ENCODE assay signal across 33 cellular contexts in genomic region chr20:54026300-54027064, GRCh38. TPM values are rescaled to one million over a fixed set of nuclear protein-coding genes. Genes with fewer than 3 reads are reported as not detected.
A peak's percentile ranks its signal among the peaks of the same experiment; 100 is the strongest.
DNase-seq lines count a peak whose midpoint lies in the region; ATAC-seq, FAIRE-seq and TF ChIP-seq lines count a peak whose summit lies in the region.
"Had no signal": no experiment of that assay in that cellular context is flagged by ENCODE, and none has a peak within 500 bp of the region (broad histone marks: within the 10 kb centered on the region; RNA-seq: fewer than 3 reads in every experiment).

No MANE protein-coding gene starts in this region.

- H3K79me1 ChIP-seq in mesendoderm (ENCODE audit: low read length), result no peaks in the 10 kb centered on the region

- DNase-seq in RCC 7860 (ENCODE audit: low spot score), result peak; percentile 50
- DNase-seq in epithelial cell of esophagus (ENCODE audit: low read depth), result peak; percentile 10
- no peak for DNase-seq in mesendoderm
- DNase-seq in natural killer cell, result no peak
- DNase-seq in adrenal gland, result no peak
- DNase-seq: activated CD4-positive, CD25-positive, alpha-beta regulatory T cell; activated naive CD4-positive, alpha-beta T cell treated with anti-CD3 and anti-CD28 coated beads, Interleukin-2, amount 10 ng/mL, durations not matched to agents 7 days and 5 days; amniotic stem cell; CD4-positive, alpha-beta memory T cell; colonic mucosa; effector memory CD8-positive, alpha-beta T cell; HCEC 1CT; hippocampal formation; immature natural killer cell; KBM-7; left ventricle myocardium superior; NCI-H1417 treated with DMSO at 0.1 percent for 48 hours; NCI-H2081 treated with DMSO at 0.1 percent for 48 hours; NCI-H226; NCI-H748 treated with DMSO at 0.1 percent for 48 hours; Peyer's patch; stimulated activated CD4-positive, alpha-beta T cell treated with anti-CD3 and anti-CD28 coated beads, Interleukin-4, amount 100 ng/mL, for 4 hours; stimulated activated naive B cell treated with anti-CD40 and anti-IgM and Interleukin-4, amounts not matched to agents 10 μg/mL and 1 μg/mL and 100 μg/mL, for 72 hours; T-helper 1 cell had no signal

- no peaks in the 10 kb centered on the region for H3K36me3 Mint-ChIP-seq in natural killer cell
- H3K36me3 Mint-ChIP-seq: activated naive CD4-positive, alpha-beta T cell treated with anti-CD3 and anti-CD28 coated beads, Interleukin-2, amount 10 ng/mL, durations not matched to agents 7 days and 5 days; CD4-positive, alpha-beta memory T cell; immature natural killer cell; neural progenitor cell; stimulated activated naive B cell treated with anti-CD40 and anti-IgM and Interleukin-4, amounts not matched to agents 10 μg/mL and 1 μg/mL and 100 μg/mL, for 72 hours had no signal

- no peak overlapping the region for H2BK15ac ChIP-seq in mesendoderm (replicated peaks; ENCODE audit: low read depth)

- WGBS in mesendoderm (ENCODE audit: extremely low coverage, insufficient coverage, low lambda C conversion rate), result no CpG with 5 or more reads among the region's 8 CpGs
- WGBS in adrenal gland, 4 donors, result 73 to 96% (median 83%) methylated on average over 8 of the region's 8 CpGs

- H3K27me3 ChIP-seq in mesendoderm (ENCODE audit: insufficient read depth, low read length, poor library complexity) (no peaks in the 10 kb centered on the region), adrenal gland (no peaks in the 10 kb centered on the region)
- H3K27me3 ChIP-seq: colonic mucosa, neural progenitor cell, Peyer's patch, suprapubic skin had no signal

- no peak overlapping the region for H3K56ac ChIP-seq in mesendoderm (ENCODE audit: low read length)

- no peak overlapping the region for H3K27ac Mint-ChIP-seq in natural killer cell
- H3K27ac Mint-ChIP-seq: activated naive CD4-positive, alpha-beta T cell treated with anti-CD3 and anti-CD28 coated beads, Interleukin-2, amount 10 ng/mL, durations not matched to agents 7 days and 5 days; CD4-positive, alpha-beta memory T cell; effector memory CD8-positive, alpha-beta T cell; immature natural killer cell; neural progenitor cell; stimulated activated naive B cell treated with anti-CD40 and anti-IgM and Interleukin-4, amounts not matched to agents 10 μg/mL and 1 μg/mL and 100 μg/mL, for 72 hours had no signal

- no peak overlapping the region for H3K4me3 Mint-ChIP-seq in natural killer cell
- H3K4me3 Mint-ChIP-seq: activated naive CD4-positive, alpha-beta T cell treated with anti-CD3 and anti-CD28 coated beads, Interleukin-2, amount 10 ng/mL, durations not matched to agents 7 days and 5 days; CD4-positive, alpha-beta memory T cell; effector memory CD8-positive, alpha-beta T cell; immature natural killer cell; neural progenitor cell; stimulated activated naive B cell treated with anti-CD40 and anti-IgM and Interleukin-4, amounts not matched to agents 10 μg/mL and 1 μg/mL and 100 μg/mL, for 72 hours had no signal

- H3K4me1 Mint-ChIP-seq in natural killer cell, result no peaks in the 10 kb centered on the region
- H3K4me1 Mint-ChIP-seq: activated naive CD4-positive, alpha-beta T cell treated with anti-CD3 and anti-CD28 coated beads, Interleukin-2, amount 10 ng/mL, durations not matched to agents 7 days and 5 days; CD4-positive, alpha-beta memory T cell; immature natural killer cell; stimulated activated naive B cell treated with anti-CD40 and anti-IgM and Interleukin-4, amounts not matched to agents 10 μg/mL and 1 μg/mL and 100 μg/mL, for 72 hours had no signal

- intact Hi-C loops in natural killer cell (cut with micrococcal nuclease) (no loop called here), adrenal gland (cut with DNase I) (no loop called here)

- no peak overlapping the region for H3K9ac ChIP-seq in mesendoderm (ENCODE audit: low read length)
- H3K9ac ChIP-seq: neural progenitor cell had no signal

- no peak overlapping the region for H4K8ac ChIP-seq in mesendoderm (ENCODE audit: low read depth, low read length)

- H3K27ac ChIP-seq in mesendoderm (ENCODE audit: low read depth, low read length) (no peak overlapping the region), adrenal gland (no peak overlapping the region)
- H3K27ac ChIP-seq: esophagus muscularis mucosa, neural progenitor cell, Peyer's patch, SJSA1, suprapubic skin had no signal

- no peaks in the 10 kb centered on the region for H3K79me2 ChIP-seq in mesendoderm (ENCODE audit: control insufficient read depth, insufficient read depth, low read length)

- H3K4me1 ChIP-seq in mesendoderm (ENCODE audit: control insufficient read depth, low read depth, low read length) (no peaks in the 10 kb centered on the region), adrenal gland (replicated peaks in 1 of 2) (no peaks in the 10 kb centered on the region)
- H3K4me1 ChIP-seq: Peyer's patch, SJSA1, suprapubic skin had no signal

- H3K9me3 ChIP-seq in adrenal gland (replicated peaks in 1 of 3), result no peaks in the 10 kb centered on the region
- H3K9me3 ChIP-seq: colonic mucosa, esophagus muscularis mucosa, Peyer's patch, SJSA1, suprapubic skin had no signal

- H4K5ac ChIP-seq in mesendoderm (ENCODE audit: low read length), result no peak overlapping the region

- H3K23ac ChIP-seq in mesendoderm (ENCODE audit: low read length), result peak overlapping the region; percentile 35

- H2BK5ac ChIP-seq in mesendoderm (ENCODE audit: low read length), result no peak overlapping the region

- no peak for TF ChIP-seq POLR2A in adrenal gland (IDR thresholded peaks at IDR 0.05)

- H3K4ac ChIP-seq in mesendoderm (ENCODE audit: low read depth, low read length), result no peak overlapping the region

- H3K36me3 ChIP-seq in mesendoderm (ENCODE audit: control insufficient read depth, insufficient read depth, low read length) (no peaks in the 10 kb centered on the region), adrenal gland (replicated peaks in 1 of 2) (no peaks in the 10 kb centered on the region)
- H3K36me3 ChIP-seq: colonic mucosa, esophagus muscularis mucosa, neural progenitor cell, Peyer's patch, SJSA1, suprapubic skin had no signal

- TF ChIP-seq CTCF in epithelial cell of esophagus (IDR thresholded peaks at IDR 0.05; ENCODE audit: insufficient read depth, low read depth, low read length, missing control alignments) (no peak), natural killer cell (IDR thresholded peaks at IDR 0.05) (no peak), adrenal gland (IDR thresholded peaks at IDR 0.05) (no peak)

- no peak overlapping the region for H3K18ac ChIP-seq in mesendoderm (ENCODE audit: low read length)

- ATAC-seq in GM19351 (IDR thresholded peaks at IDR 0.05; ENCODE audit: unreplicated experiment) (no peak), natural killer cell (no peak), GM18498 (IDR thresholded peaks at IDR 0.05; ENCODE audit: unreplicated experiment) (no peak)
- ATAC-seq: effector memory CD8-positive, alpha-beta T cell; left ventricle myocardium superior; sciatic nerve; stimulated activated naive B cell treated with anti-CD40 and anti-IgM and Interleukin-4, amounts not matched to agents 10 μg/mL and 1 μg/mL and 100 μg/mL, for 72 hours had no signal

- peaks cover 12 to 44% of the 10 kb centered on the region in 2 donors for H3K27me3 Mint-ChIP-seq in natural killer cell (ENCODE audit: low read depth in 2 of 2)

- H2AK5ac ChIP-seq in mesendoderm (ENCODE audit: low read length), result no peak overlapping the region

- H3K9me3 Mint-ChIP-seq in natural killer cell, result no peaks in the 10 kb centered on the region
- H3K9me3 Mint-ChIP-seq: activated naive CD4-positive, alpha-beta T cell treated with anti-CD3 and anti-CD28 coated beads, Interleukin-2, amount 10 ng/mL, durations not matched to agents 7 days and 5 days; effector memory CD8-positive, alpha-beta T cell; immature natural killer cell; stimulated activated naive B cell treated with anti-CD40 and anti-IgM and Interleukin-4, amounts not matched to agents 10 μg/mL and 1 μg/mL and 100 μg/mL, for 72 hours had no signal

- H3K4me3 ChIP-seq in epithelial cell of esophagus (ENCODE audit: low read length), result no peak overlapping the region
- no peak overlapping the region for H3K4me3 ChIP-seq in mesendoderm (ENCODE audit: low read length)
- no peak overlapping the region for H3K4me3 ChIP-seq in adrenal gland
- H3K4me3 ChIP-seq: colonic mucosa, esophagus muscularis mucosa, neural progenitor cell, Peyer's patch, SJSA1, suprapubic skin had no signal

- H3K4me2 ChIP-seq in mesendoderm (ENCODE audit: low read length), result no peak overlapping the region
- H3K4me2 ChIP-seq: neural progenitor cell had no signal

- H2BK120ac ChIP-seq in mesendoderm (ENCODE audit: low read depth, low read length), result no peak overlapping the region

- FAIRE-seq in RCC 7860 (lab: Jason Lieb, UNC), result peak; percentile 95
- FAIRE-seq: bronchial epithelial cell, frontal cortex had no signal

RNA-seq across cellular contexts. Expression of gene BCAS1, which starts 43.9 kb away (rescaled TPM):
- polyA plus RNA-seq in mesendoderm (2013, experiment 1 of 2), result 0.13 TPM
- 0.11 TPM for polyA plus RNA-seq in mesendoderm (2013, experiment 2 of 2)
- total RNA-seq in natural killer cell (1 to 10 TPM in 1 of 3 donors, under 1 TPM in 2; 0.31 to 1.2 (median 0.68) TPM), adrenal gland (under 1 TPM in 1 of 8 donors, not detected in 7; 0.11 TPM)
- under 1 TPM; 0.07 to 0.80 (median 0.13) TPM for polyA plus RNA-seq in adrenal gland
- total RNA-seq: bronchial epithelial cell, left ventricle myocardium superior had no signal

Comparison
In these comparisons a context has a peak if more than half of its experiments do, and no peak if none do; other contexts are left out.
1. DNase-seq: peak in RCC 7860 (single experiment) and epithelial cell of esophagus (single experiment); none in mesendoderm (single experiment), natural killer cell (single experiment) and adrenal gland (0 of 7).